Comparison of ENCODE assay signal across 22 cellular contexts in genomic region chr16:47817048-47817447, GRCh38.
"Had no signal": no experiment of that assay in that cellular context is flagged by ENCODE, and none has a peak within 500 bp of the region (broad histone marks: within the 10 kb centered on the region; RNA-seq: fewer than 3 reads in every experiment).

No MANE protein-coding gene starts in this region.

- DNase-seq: colonic mucosa; cortex of kidney; effector CD8-positive, alpha-beta T cell; effector memory CD8-positive, alpha-beta T cell; endodermal cell; erythroblast; esophagus squamous epithelium; foreskin fibroblast; foreskin melanocyte; gastrocnemius medialis; glutamatergic neuron; head of caudate nucleus; heart right ventricle; hippocampal formation; left cardiac atrium; left lung; left ventricle myocardium superior; lower lobe of right lung; mesenchymal stem cell; midbrain; naive thymus-derived CD4-positive, alpha-beta T cell had no signal

- H3K4me3 ChIP-seq: colonic mucosa, esophagus squamous epithelium, gastrocnemius medialis, heart right ventricle, left lung, lower lobe of right lung had no signal

- H3K4me1 ChIP-seq: colonic mucosa, esophagus squamous epithelium, gastrocnemius medialis, heart right ventricle, left lung, lower lobe of right lung had no signal

- H3K27me3 ChIP-seq: colonic mucosa, esophagus squamous epithelium, gastrocnemius medialis, left lung had no signal

- H3K9me3 ChIP-seq: colonic mucosa, esophagus squamous epithelium, gastrocnemius medialis had no signal

- H3K27ac ChIP-seq: colonic mucosa, epithelial cell of prostate, esophagus squamous epithelium, gastrocnemius medialis, heart right ventricle, left lung, lower lobe of right lung had no signal

- H3K36me3 ChIP-seq: colonic mucosa, esophagus squamous epithelium, gastrocnemius medialis, heart right ventricle, left lung, lower lobe of right lung had no signal
